ENCODE assay signal across 1 cellular context in genomic region chr2:126666003-126666402, GRCh38.
TF ChIP-seq lines count a peak whose summit lies in the region.

No MANE protein-coding gene starts in this region.

TF ChIP-seq in H1, 55 proteins besides CTCF, POLR2A, EP300 and RAD21 (continued from another document):
- TF ChIP-seq CHD7 (IDR thresholded peaks at IDR 0.05; ENCODE audit: insufficient replicate concordance, low read length) (no peak), ATF3 (IDR thresholded peaks at IDR 0.05; ENCODE audit: insufficient read depth, low read depth, low read length) (no peak), TBP (IDR thresholded peaks at IDR 0.05; ENCODE audit: low read depth, low read length) (no peak), ASH2L (IDR thresholded peaks at IDR 0.05; ENCODE audit: low read length) (no peak), CEBPB (IDR thresholded peaks at IDR 0.05; ENCODE audit: low read depth, low read length) (no peak), EGR1 (IDR thresholded peaks at IDR 0.05; ENCODE audit: borderline replicate concordance, low read depth, low read length) (no peak), TAF7 (optimal IDR thresholded peaks at IDR 0.05; ENCODE audit: borderline replicate concordance, low read depth, low read length) (no peak), CREB1 (IDR thresholded peaks at IDR 0.05) (no peak), ATF2 (IDR thresholded peaks at IDR 0.05; ENCODE audit: low read length) (no peak), KDM5A (IDR thresholded peaks at IDR 0.05; ENCODE audit: low read length) (no peak)
TF ChIP-seq in H1: peak in this region for 0.
